22 cellular contexts compared by ENCODE assay signal in the genomic region with DNA sequence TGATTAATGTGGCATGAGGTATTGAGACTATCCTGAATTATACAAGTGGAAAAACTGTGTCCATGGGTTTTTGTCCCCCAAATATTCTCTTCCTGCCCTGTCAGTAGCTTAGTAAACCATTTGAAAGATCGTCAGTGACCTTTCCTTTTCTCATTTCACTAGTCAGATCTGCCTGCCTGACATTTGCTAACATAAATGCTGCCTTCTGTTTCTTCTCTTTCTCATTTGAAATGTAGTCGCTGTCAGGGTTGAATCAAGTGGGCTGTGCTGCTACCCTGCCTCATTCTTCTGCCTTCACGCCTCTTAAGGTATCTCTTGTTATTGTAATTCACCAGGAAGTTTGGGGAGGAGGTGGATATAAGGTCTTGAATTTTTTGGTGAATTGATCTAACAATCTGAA.
A peak's percentile ranks its signal among the peaks of the same experiment; 100 is the strongest.
DNase-seq lines count a peak whose midpoint lies in the region; ATAC-seq, FAIRE-seq and TF ChIP-seq lines count a peak whose summit lies in the region.
"Had no signal": no experiment of that assay in that cellular context is flagged by ENCODE, and none has a peak within 500 bp of the region (broad histone marks: within the 10 kb centered on the region; RNA-seq: fewer than 3 reads in every experiment).

No MANE protein-coding gene starts in this region.

- DNase-seq in GM12891 (ENCODE audit: insufficient read length, low spot score) (no peak), nephron progenitor cell (no peak), NCI-H524 treated with DMSO at 0.1 percent for 48 hours (lab: John Stamatoyannopoulos, UW) (no peak)
- no peak for DNase-seq in activated CD4-positive, alpha-beta T cell treated with anti-CD3 and anti-CD28 coated beads for 1 hour
- DNase-seq: activated CD4-positive, alpha-beta T cell treated with anti-CD3 and anti-CD28 coated beads, Interleukin-2, amount 50 U/mL, for 1 hour; activated naive CD8-positive, alpha-beta T cell treated with anti-CD3 and anti-CD28 coated beads, Interleukin-2, amount 10 ng/mL, durations not matched to agents 7 days and 5 days; naive B cell; NCI-H1105 treated with DMSO at 0.1 percent for 48 hours; NCI-H2029; NCI-H226; NCI-H82; stimulated activated CD4-positive, alpha-beta T cell treated with anti-CD3 and anti-CD28 coated beads, Interleukin-2, amount 100 ng/mL, for 48 hours; stomach; WERI-Rb-1 had no signal

- peaks cover 59% of the 10 kb centered on the region for H3K4me1 ChIP-seq in HUES64 (ENCODE audit: insufficient read depth, low read length)
- H3K4me1 ChIP-seq: stomach, tibial nerve had no signal

- no peaks in the 10 kb centered on the region for H3K9me3 ChIP-seq in HUES64 (ENCODE audit: insufficient read depth, low read depth, low read length)
- H3K9me3 ChIP-seq: stomach, tibial nerve had no signal

- TF ChIP-seq CTCF in brain (conservative IDR thresholded peaks at IDR 0.05) (no peak), nephron progenitor cell (IDR thresholded peaks at IDR 0.05) (no peak)

- no peak for ATAC-seq in HG03135 (IDR thresholded peaks at IDR 0.05; ENCODE audit: unreplicated experiment)
- ATAC-seq in GM18861 (IDR thresholded peaks at IDR 0.05; ENCODE audit: unreplicated experiment), result no peak
- ATAC-seq: K562, left lobe of liver had no signal

- H3K36me3 ChIP-seq in HUES64 (ENCODE audit: insufficient read depth, low read length), result peaks cover 35% of the 10 kb centered on the region
- H3K36me3 ChIP-seq: WERI-Rb-1 had no signal

- no peaks in the 10 kb centered on the region for H3K9me3 Mint-ChIP-seq in brain
- peaks cover 10% of the 10 kb centered on the region for H3K9me3 Mint-ChIP-seq in nephron progenitor cell
- H3K9me3 Mint-ChIP-seq: activated naive CD8-positive, alpha-beta T cell treated with anti-CD3 and anti-CD28 coated beads, Interleukin-2, amount 10 ng/mL, durations not matched to agents 7 days and 5 days; naive B cell had no signal

- no peaks in the 10 kb centered on the region for H3K27me3 ChIP-seq in HUES64 (ENCODE audit: insufficient read depth, low read length)
- H3K27me3 ChIP-seq: stomach, tibial nerve had no signal

- H3K27ac ChIP-seq in HUES64 (ENCODE audit: low read depth, low read length), result peak overlapping the region; percentile 69
- H3K27ac ChIP-seq: stomach, WERI-Rb-1 had no signal

- H3K27ac Mint-ChIP-seq in brain, result peak overlapping the region in 4 of 5 experiments; percentile 4 to 63 (median 37)
- H3K27ac Mint-ChIP-seq in nephron progenitor cell, result peak overlapping the region; percentile 43
- H3K27ac Mint-ChIP-seq: activated naive CD8-positive, alpha-beta T cell treated with anti-CD3 and anti-CD28 coated beads, Interleukin-2, amount 10 ng/mL, durations not matched to agents 7 days and 5 days had no signal

- peaks cover 11% of the 10 kb centered on the region for H3K4me1 Mint-ChIP-seq in brain
- H3K4me1 Mint-ChIP-seq in nephron progenitor cell, result peaks cover 14% of the 10 kb centered on the region
- H3K4me1 Mint-ChIP-seq: activated naive CD8-positive, alpha-beta T cell treated with anti-CD3 and anti-CD28 coated beads, Interleukin-2, amount 10 ng/mL, durations not matched to agents 7 days and 5 days; naive B cell had no signal

- H3K4me3 Mint-ChIP-seq in brain (no peak overlapping the region), nephron progenitor cell (no peak overlapping the region)
- H3K4me3 Mint-ChIP-seq: activated naive CD8-positive, alpha-beta T cell treated with anti-CD3 and anti-CD28 coated beads, Interleukin-2, amount 10 ng/mL, durations not matched to agents 7 days and 5 days; naive B cell had no signal

- H3K9ac ChIP-seq in HUES64 (ENCODE audit: low read depth, low read length), result 0 out of 2 replicates have a peak overlapping the region, but pooled peaks have one; percentile 11

- 24% methylated on average over 3 of the region's 3 CpGs for WGBS in HUES64

- H3K4me3 ChIP-seq in HUES64 (ENCODE audit: low read length), result no peak overlapping the region
- H3K4me3 ChIP-seq: K562, smooth muscle cell, stomach, tibial nerve had no signal

- peaks cover 60% of the 10 kb centered on the region for H3K36me3 Mint-ChIP-seq in brain
- H3K36me3 Mint-ChIP-seq in nephron progenitor cell (ENCODE audit: low read depth), result peaks cover 76% of the 10 kb centered on the region

- FAIRE-seq in GM12891 (lab: Jason Lieb, UNC), result peak; percentile 65
- FAIRE-seq: K562 had no signal

- H3K27me3 Mint-ChIP-seq in brain (no peaks in the 10 kb centered on the region), nephron progenitor cell (ENCODE audit: low read depth, poor library complexity) (no peaks in the 10 kb centered on the region)
- H3K27me3 Mint-ChIP-seq: activated naive CD8-positive, alpha-beta T cell treated with anti-CD3 and anti-CD28 coated beads, Interleukin-2, amount 10 ng/mL, durations not matched to agents 7 days and 5 days; naive B cell had no signal

- no peak for TF ChIP-seq POLR2A in GM12891 (IDR thresholded peaks at IDR 0.05; ENCODE audit: low read depth, low read length)

TF ChIP-seq in GM12891, 5 proteins besides CTCF, POLR2A, EP300 and RAD21:
- no peak for TF ChIP-seq TAF1 (IDR thresholded peaks at IDR 0.05; ENCODE audit: low read depth, low read length)
- no peak for TF ChIP-seq POLR2AphosphoS5 (IDR thresholded peaks at IDR 0.05; ENCODE audit: low read depth, low read length)
- no peak for TF ChIP-seq POU2F2 (IDR thresholded peaks at IDR 0.05; ENCODE audit: low read depth, low read length)
- no peak for TF ChIP-seq PAX5 (IDR thresholded peaks at IDR 0.05; ENCODE audit: insufficient read depth, low read length, severe bottlenecking)
- no peak for TF ChIP-seq SPI1 (IDR thresholded peaks at IDR 0.05; ENCODE audit: low read depth, low read length)
